Comparison of ENCODE assay signal across 8 cellular contexts in the genomic region with DNA sequence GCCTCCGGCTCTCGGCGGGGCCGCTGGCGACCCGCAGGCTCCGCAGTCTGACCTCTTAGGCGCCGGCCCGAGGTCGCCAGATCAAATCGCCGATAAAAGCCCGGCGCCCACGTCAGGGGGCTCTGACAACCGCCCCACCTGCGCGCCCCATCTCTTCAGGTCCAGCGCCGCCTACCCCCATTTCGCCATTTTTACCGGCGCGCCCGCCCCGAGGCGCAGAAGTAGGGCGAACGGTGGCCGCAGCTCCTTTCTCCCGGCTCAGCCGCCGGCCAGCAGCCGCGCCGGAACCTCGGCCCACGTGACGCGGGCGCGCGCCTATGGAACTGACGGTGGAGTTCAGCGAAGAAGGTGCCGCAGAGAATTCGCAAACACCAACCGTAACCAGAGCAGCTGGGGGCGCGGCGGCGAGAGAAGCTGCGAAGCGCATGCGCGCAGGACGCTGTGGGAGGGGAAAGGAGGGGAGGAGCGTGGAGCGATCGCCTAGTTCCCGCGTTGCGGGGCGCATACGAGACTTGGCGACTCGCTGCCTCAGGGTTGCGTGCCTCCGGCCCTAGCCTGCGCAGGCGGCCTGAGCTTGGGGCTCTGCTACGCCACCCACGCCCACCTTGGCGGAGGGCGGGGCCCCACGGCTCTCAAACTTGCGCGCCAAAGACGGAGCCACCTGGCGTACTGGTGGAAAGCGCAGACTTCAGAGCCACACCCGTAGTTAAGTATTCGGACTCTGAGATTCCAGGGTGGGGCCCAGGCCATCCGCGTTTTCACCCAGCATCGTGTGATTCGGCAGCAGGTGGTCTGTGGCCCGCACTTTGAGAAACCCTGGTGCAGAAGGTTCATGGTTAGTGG. TPM values are rescaled to one million over a fixed set of nuclear protein-coding genes. Genes with fewer than 3 reads are reported as not detected.
DNase-seq lines count a peak whose midpoint lies in the region; ATAC-seq and TF ChIP-seq lines count a peak whose summit lies in the region.

A gene with protein sequence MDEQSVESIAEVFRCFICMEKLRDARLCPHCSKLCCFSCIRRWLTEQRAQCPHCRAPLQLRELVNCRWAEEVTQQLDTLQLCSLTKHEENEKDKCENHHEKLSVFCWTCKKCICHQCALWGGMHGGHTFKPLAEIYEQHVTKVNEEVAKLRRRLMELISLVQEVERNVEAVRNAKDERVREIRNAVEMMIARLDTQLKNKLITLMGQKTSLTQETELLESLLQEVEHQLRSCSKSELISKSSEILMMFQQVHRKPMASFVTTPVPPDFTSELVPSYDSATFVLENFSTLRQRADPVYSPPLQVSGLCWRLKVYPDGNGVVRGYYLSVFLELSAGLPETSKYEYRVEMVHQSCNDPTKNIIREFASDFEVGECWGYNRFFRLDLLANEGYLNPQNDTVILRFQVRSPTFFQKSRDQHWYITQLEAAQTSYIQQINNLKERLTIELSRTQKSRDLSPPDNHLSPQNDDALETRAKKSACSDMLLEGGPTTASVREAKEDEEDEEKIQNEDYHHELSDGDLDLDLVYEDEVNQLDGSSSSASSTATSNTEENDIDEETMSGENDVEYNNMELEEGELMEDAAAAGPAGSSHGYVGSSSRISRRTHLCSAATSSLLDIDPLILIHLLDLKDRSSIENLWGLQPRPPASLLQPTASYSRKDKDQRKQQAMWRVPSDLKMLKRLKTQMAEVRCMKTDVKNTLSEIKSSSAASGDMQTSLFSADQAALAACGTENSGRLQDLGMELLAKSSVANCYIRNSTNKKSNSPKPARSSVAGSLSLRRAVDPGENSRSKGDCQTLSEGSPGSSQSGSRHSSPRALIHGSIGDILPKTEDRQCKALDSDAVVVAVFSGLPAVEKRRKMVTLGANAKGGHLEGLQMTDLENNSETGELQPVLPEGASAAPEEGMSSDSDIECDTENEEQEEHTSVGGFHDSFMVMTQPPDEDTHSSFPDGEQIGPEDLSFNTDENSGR (minus strand): TSS at position 418 of the 843 bp plus-strand sequence. CDS start 419 bp downstream, outside the sequence.

- ATAC-seq in GM19351 (IDR thresholded peaks at IDR 0.05; ENCODE audit: unreplicated experiment) (peak; percentile 91), HG03521 (IDR thresholded peaks at IDR 0.05; ENCODE audit: unreplicated experiment) (peak; percentile 94), left lobe of liver (peak; percentile 96)

- peak within 1 kb of the TSS; percentile 92 for H3K27ac ChIP-seq in C4-2B

- TF ChIP-seq CTCF in C4-2B (conservative IDR thresholded peaks at IDR 0.05) = no peak; the same call in 1 of the 2 replicates

- peak; percentile 99 for DNase-seq in NCI-H748 (lab: John Stamatoyannopoulos, UW; ENCODE audit: unreplicated experiment)
- DNase-seq in activated CD4-positive, alpha-beta T cell treated with anti-CD3 and anti-CD28 coated beads, Interleukin-2, amount 50 U/mL, for 1 hour = peak; percentile 98
- peak; percentile 97 for DNase-seq in dedifferentiated amniotic fluid mesenchymal stem cell (ENCODE audit: extremely low spot score)
- DNase-seq in left lobe of liver (ENCODE audit: low spot score) = peak; percentile 99
- peak; percentile 98 for DNase-seq in stimulated activated CD4-positive, alpha-beta T cell treated with anti-CD3 and anti-CD28 coated beads, Interleukin-2, amount 100 ng/mL, for 4 hours (ENCODE audit: low read depth)

RNA-seq across cellular contexts. Expression of the gene that starts here (rescaled TPM):
- 11.2 TPM for total RNA-seq in left lobe of liver

Comparison
In these comparisons a context has a peak if more than half of its experiments do, and no peak if none do; other contexts are left out.
1. Peak in every context shown above with its lines: DNase-seq, ATAC-seq and H3K27ac ChIP-seq.